ENCODE assay signal across 1 cellular context in genomic region chr5:36240779-36241635, GRCh38.
TF ChIP-seq lines count a peak whose summit lies in the region.

No MANE protein-coding gene starts in this region.

TF ChIP-seq in HEK293, 187 proteins besides CTCF, POLR2A, EP300 and RAD21 (continued from another document):
- TF ChIP-seq, protein P1, sequence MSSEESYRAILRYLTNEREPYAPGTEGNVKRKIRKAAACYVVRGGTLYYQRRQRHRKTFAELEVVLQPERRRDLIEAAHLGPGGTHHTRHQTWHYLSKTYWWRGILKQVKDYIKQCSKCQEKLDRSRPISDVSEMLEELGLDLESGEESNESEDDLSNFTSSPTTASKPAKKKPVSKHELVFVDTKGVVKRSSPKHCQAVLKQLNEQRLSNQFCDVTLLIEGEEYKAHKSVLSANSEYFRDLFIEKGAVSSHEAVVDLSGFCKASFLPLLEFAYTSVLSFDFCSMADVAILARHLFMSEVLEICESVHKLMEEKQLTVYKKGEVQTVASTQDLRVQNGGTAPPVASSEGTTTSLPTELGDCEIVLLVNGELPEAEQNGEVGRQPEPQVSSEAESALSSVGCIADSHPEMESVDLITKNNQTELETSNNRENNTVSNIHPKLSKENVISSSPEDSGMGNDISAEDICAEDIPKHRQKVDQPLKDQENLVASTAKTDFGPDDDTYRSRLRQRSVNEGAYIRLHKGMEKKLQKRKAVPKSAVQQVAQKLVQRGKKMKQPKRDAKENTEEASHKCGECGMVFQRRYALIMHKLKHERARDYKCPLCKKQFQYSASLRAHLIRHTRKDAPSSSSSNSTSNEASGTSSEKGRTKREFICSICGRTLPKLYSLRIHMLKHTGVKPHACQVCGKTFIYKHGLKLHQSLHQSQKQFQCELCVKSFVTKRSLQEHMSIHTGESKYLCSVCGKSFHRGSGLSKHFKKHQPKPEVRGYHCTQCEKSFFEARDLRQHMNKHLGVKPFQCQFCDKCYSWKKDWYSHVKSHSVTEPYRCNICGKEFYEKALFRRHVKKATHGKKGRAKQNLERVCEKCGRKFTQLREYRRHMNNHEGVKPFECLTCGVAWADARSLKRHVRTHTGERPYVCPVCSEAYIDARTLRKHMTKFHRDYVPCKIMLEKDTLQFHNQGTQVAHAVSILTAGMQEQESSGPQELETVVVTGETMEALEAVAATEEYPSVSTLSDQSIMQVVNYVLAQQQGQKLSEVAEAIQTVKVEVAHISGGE (tag by site-specific recombination; conservative IDR thresholded peaks at IDR 0.05; ENCODE audit: low read depth): peak; percentile 69; the same call in 1 of the 2 replicates
- peak; percentile 83; the same call in 1 of the 2 replicates for TF ChIP-seq ZNF76 (tag by site-specific recombination; IDR thresholded peaks at IDR 0.05; ENCODE audit: borderline replicate concordance, low read depth)
- TF ChIP-seq KLF8 (tag by site-specific recombination; IDR thresholded peaks at IDR 0.05): 0 out of 2 replicates have a peak, but pooled peaks have one; percentile 44
- no peak for TF ChIP-seq ZNF362 (tag by site-specific recombination; IDR thresholded peaks at IDR 0.05)
- no peak for TF ChIP-seq ZNF544 (tag by site-specific recombination; IDR thresholded peaks at IDR 0.05)
- peak; percentile 92 for TF ChIP-seq ZNF335 (tag by site-specific recombination; conservative IDR thresholded peaks at IDR 0.05)
- peak; percentile 94 for TF ChIP-seq ZNF692 (tag by site-specific recombination; IDR thresholded peaks at IDR 0.05)
- TF ChIP-seq GLI2 (tag by site-specific recombination; IDR thresholded peaks at IDR 0.05; ENCODE audit: borderline replicate concordance, low read depth): no peak
- TF ChIP-seq KLF16 (tag by site-specific recombination; IDR thresholded peaks at IDR 0.05): peak; percentile 72
- TF ChIP-seq ZNF747 (tag by site-specific recombination; IDR thresholded peaks at IDR 0.05): no peak
- no peak for TF ChIP-seq ZNF24 (tag by site-specific recombination; IDR thresholded peaks at IDR 0.05)
- TF ChIP-seq, protein P2, sequence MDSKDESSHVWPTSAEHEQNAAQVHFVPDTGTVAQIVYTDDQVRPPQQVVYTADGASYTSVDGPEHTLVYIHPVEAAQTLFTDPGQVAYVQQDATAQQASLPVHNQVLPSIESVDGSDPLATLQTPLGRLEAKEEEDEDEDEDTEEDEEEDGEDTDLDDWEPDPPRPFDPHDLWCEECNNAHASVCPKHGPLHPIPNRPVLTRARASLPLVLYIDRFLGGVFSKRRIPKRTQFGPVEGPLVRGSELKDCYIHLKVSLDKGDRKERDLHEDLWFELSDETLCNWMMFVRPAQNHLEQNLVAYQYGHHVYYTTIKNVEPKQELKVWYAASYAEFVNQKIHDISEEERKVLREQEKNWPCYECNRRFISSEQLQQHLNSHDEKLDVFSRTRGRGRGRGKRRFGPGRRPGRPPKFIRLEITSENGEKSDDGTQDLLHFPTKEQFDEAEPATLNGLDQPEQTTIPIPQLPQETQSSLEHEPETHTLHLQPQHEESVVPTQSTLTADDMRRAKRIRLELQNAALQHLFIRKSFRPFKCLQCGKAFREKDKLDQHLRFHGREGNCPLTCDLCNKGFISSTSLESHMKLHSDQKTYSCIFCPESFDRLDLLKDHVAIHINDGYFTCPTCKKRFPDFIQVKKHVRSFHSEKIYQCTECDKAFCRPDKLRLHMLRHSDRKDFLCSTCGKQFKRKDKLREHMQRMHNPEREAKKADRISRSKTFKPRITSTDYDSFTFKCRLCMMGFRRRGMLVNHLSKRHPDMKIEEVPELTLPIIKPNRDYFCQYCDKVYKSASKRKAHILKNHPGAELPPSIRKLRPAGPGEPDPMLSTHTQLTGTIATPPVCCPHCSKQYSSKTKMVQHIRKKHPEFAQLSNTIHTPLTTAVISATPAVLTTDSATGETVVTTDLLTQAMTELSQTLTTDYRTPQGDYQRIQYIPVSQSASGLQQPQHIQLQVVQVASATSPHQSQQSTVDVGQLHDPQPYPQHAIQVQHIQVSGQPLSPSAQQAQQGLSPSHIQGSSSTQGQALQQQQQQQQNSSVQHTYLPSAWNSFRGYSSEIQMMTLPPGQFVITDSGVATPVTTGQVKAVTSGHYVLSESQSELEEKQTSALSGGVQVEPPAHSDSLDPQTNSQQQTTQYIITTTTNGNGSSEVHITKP (tag by site-specific recombination; IDR thresholded peaks at IDR 0.05): peak; percentile 76
